In the genomic region with DNA sequence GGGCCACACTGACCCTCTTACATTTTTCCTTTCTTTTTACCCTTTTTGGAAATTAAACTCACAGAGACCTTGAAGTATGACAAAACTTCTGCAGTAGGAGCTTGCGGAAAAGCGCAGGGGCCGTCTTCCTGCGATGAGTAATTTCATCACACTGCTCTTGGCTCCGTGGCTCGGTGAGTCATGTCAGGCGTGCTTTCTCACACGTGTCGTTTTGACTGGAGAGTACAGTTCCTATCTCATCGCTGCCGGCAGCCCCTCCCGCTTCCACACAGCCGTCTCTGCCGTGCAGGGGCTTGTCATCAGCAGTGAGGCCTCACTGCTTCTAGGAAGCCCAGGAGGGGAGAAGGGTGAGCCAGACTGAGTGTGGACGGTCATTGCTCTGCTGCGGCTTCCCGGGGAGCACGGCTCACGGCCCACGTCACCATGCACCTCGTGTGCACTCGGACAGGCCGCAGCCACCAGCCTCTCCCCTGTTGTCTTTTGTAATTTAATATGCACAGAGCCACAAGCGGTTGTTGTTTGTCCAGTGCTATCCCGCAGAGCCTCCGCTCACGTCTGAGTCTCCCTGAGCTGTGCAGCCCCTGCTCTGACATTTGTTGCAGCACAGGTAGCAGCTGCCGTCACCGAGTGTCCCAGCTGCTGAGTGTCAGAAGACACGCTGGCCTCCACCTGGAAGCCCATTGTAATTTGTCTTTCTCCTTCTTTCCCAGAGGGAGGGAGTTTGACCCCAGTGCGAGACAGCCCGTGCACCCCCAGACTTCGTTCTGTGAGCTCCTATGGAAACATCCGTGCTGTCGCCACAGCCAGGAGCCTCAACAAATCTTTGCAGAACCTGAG, we compare ENCODE assay signal across 8 cellular contexts.
DNase-seq lines count a peak whose midpoint lies in the region; ATAC-seq and TF ChIP-seq lines count a peak whose summit lies in the region.

No MANE protein-coding gene starts in this region.

- peak overlapping the region; percentile 69 to 71 for H3K27ac ChIP-seq in tibial artery

- peaks cover 0 to 23% (median 17%) of the 10 kb centered on the region in 4 donors for H3K4me1 ChIP-seq in tibial artery

- intact Hi-C loops in posterior vena cava (cut with DNase I): no loop called here
- intact Hi-C loops in tibial artery (cut with DNase I; ENCODE audit: low total_unique reads): no loop called here

- TF ChIP-seq CTCF in GM06990 (IDR thresholded peaks at IDR 0.05; ENCODE audit: insufficient read depth, low read length, poor library complexity, severe bottlenecking) (no peak), tibial artery (IDR thresholded peaks at IDR 0.05) (no peak)

- DNase-seq in GM06990 (ENCODE audit: extremely low read depth, insufficient read length) (peak; percentile 83), NOMO-1 treated with dmso at 0.1 percent for 144 hours (lab: John Stamatoyannopoulos, UW; ENCODE audit: unreplicated experiment) (peak; percentile 93), activated T-cell treated with anti-CD3 and anti-CD28 coated beads for 1 hour (ENCODE audit: low read depth) (peak; percentile 71), posterior vena cava (ENCODE audit: low spot score) (peak; percentile 97), tibial artery (peak; percentile 80 to 88)

- no peaks in the 10 kb centered on the region for H3K27me3 ChIP-seq in GM06990 (replicated peaks; ENCODE audit: control insufficient read depth, insufficient read depth, low read length)
- no peaks in the 10 kb centered on the region for H3K27me3 ChIP-seq in tibial artery

- H3K9me3 ChIP-seq in tibial artery: no peaks in the 10 kb centered on the region

- peak; percentile 69 for ATAC-seq in HG02870 (IDR thresholded peaks at IDR 0.05; ENCODE audit: unreplicated experiment)
- ATAC-seq in esophagus mucosa: peak; percentile 87
- ATAC-seq in HG02763 (IDR thresholded peaks at IDR 0.05; ENCODE audit: unreplicated experiment): no peak

- peak overlapping the region; percentile 10; the same call in 1 of the 2 replicates for H3K4me3 ChIP-seq in GM06990 (replicated peaks; ENCODE audit: low read depth, low read length)
- H3K4me3 ChIP-seq in tibial artery: no peak overlapping the region

- H3K36me3 ChIP-seq in GM06990 (ENCODE audit: control insufficient read depth, insufficient read depth, low read length) (peaks cover 17% of the 10 kb centered on the region), tibial artery (peaks cover 4 to 67% (median 54%) of the 10 kb centered on the region in 3 donors)
